In genomic region chr16:29023279-29024278, GRCh38 we compare ENCODE assay signal across 17 cellular contexts. TPM values are rescaled to one million over a fixed set of nuclear protein-coding genes. Genes with fewer than 3 reads are reported as not detected.
A peak's percentile ranks its signal among the peaks of the same experiment; 100 is the strongest.
DNase-seq lines count a peak whose midpoint lies in the region; ATAC-seq and TF ChIP-seq lines count a peak whose summit lies in the region.
"Had no signal": no experiment of that assay in that cellular context is flagged by ENCODE, and none has a peak within 500 bp of the region (broad histone marks: within the 10 kb centered on the region; RNA-seq: fewer than 3 reads in every experiment).

No MANE protein-coding gene starts in this region.

- POLR2A ChIA-PET in T-cell (lab: Charles Lee), result no interaction called here

- DNase-seq in cardiac septum (ENCODE audit: low spot score), result peak; percentile 55
- no peak for DNase-seq in right cardiac atrium
- peak in 9 of 34 experiments; percentile 2 to 38 (median 24) for DNase-seq in T-cell
- peak in 1 of 2 donors; percentile 35 for DNase-seq in foreskin keratinocyte
- DNase-seq in activated effector memory CD4-positive, alpha-beta T cell treated with anti-CD3 and anti-CD28 coated beads, Interleukin-2, amount 50 U/mL, for 16 hours, result no peak
- no peak for DNase-seq in suprapubic skin (ENCODE audit: low spot score in 2 of 2)
- DNase-seq in NCI-H2196 treated with DMSO at 0.1 percent for 48 hours (lab: John Stamatoyannopoulos, UW; ENCODE audit: unreplicated experiment), result no peak
- DNase-seq in dedifferentiated amniotic fluid mesenchymal stem cell (ENCODE audit: extremely low spot score), result no peak
- DNase-seq: activated CD4-positive, alpha-beta T cell treated with anti-CD3 and anti-CD28 coated beads for 1 hour; BE2C; heart left ventricle; NCI-H2081; NK-92 treated with Interleukin-12 subunit alpha and Interleukin-12 subunit beta, amount 100 ng/mL, for 24 hours; stimulated activated CD8-positive, alpha-beta memory T cell treated with anti-CD3 and anti-CD28 coated beads, Interleukin-4, amount 100 ng/mL, for 48 hours; SW 1271 had no signal

- no peaks in the 10 kb centered on the region for H3K27me3 Mint-ChIP-seq in T-cell

- no peak overlapping the region for H3K27ac ChIP-seq in right cardiac atrium (ENCODE audit: low read length)
- H3K27ac ChIP-seq in foreskin keratinocyte, result no peak overlapping the region
- no peak overlapping the region for H3K27ac ChIP-seq in suprapubic skin
- H3K27ac ChIP-seq: ascending aorta, heart left ventricle had no signal

- CTCF ChIA-PET in T-cell (lab: Charles Lee), result no interaction called here

- no peaks in the 10 kb centered on the region for H3K9me3 ChIP-seq in right cardiac atrium (ENCODE audit: control insufficient read depth, low read length)
- H3K9me3 ChIP-seq in suprapubic skin, result no peaks in the 10 kb centered on the region
- H3K9me3 ChIP-seq: ascending aorta, BE2C, heart left ventricle had no signal

- WGBS in right cardiac atrium, result 68% methylated on average over 15 of the region's 15 CpGs
- 66% methylated on average over 9 of the region's 15 CpGs for WGBS in suprapubic skin

- no peaks in the 10 kb centered on the region for H3K36me3 Mint-ChIP-seq in T-cell
- H3K36me3 Mint-ChIP-seq: IgD-negative memory B cell had no signal

- H3K4me3 ChIP-seq in right cardiac atrium (ENCODE audit: low read length) (no peak overlapping the region), suprapubic skin (no peak overlapping the region)
- H3K4me3 ChIP-seq: ascending aorta, heart left ventricle had no signal

- H3K4me1 ChIP-seq in right cardiac atrium (ENCODE audit: control insufficient read depth, insufficient read depth, low read length), result no peaks in the 10 kb centered on the region
- H3K4me1 ChIP-seq in foreskin keratinocyte, result no peaks in the 10 kb centered on the region
- H3K4me1 ChIP-seq in suprapubic skin, result no peaks in the 10 kb centered on the region
- H3K4me1 ChIP-seq: ascending aorta, BE2C had no signal

- H3K27me3 ChIP-seq in right cardiac atrium (ENCODE audit: control insufficient read depth, insufficient read depth) (no peaks in the 10 kb centered on the region), foreskin keratinocyte (peaks cover 8% of the 10 kb centered on the region), suprapubic skin (peaks cover 3% of the 10 kb centered on the region)
- H3K27me3 ChIP-seq: ascending aorta had no signal

- peak overlapping the region; percentile 91 for H3K27ac Mint-ChIP-seq in T-cell

- intact Hi-C loops in cardiac septum (cut with DNase I), result no loop called here
- intact Hi-C loops in right cardiac atrium (cut with DNase I), result no loop called here

- no peaks in the 10 kb centered on the region for H3K9me3 Mint-ChIP-seq in T-cell
- H3K9me3 Mint-ChIP-seq: IgD-negative memory B cell had no signal

- peaks cover 59 to 64% (median 64%) of the 10 kb centered on the region in 3 donors for H3K4me1 Mint-ChIP-seq in T-cell

- no peaks in the 10 kb centered on the region for H3K36me3 ChIP-seq in suprapubic skin
- H3K36me3 ChIP-seq: ascending aorta, BE2C, heart left ventricle had no signal

- no peak for TF ChIP-seq EP300 in suprapubic skin (IDR thresholded peaks at IDR 0.05)

- no peak for TF ChIP-seq CTCF in foreskin keratinocyte (conservative IDR thresholded peaks at IDR 0.05)
- no peak for TF ChIP-seq CTCF in suprapubic skin (IDR thresholded peaks at IDR 0.05)

- TF ChIP-seq POLR2A in suprapubic skin (IDR thresholded peaks at IDR 0.05), result no peak

- no peak for ATAC-seq in right cardiac atrium
- ATAC-seq in T-cell (replicated peaks in 1 of 4), result peak; percentile 22 to 58 (median 31)
- ATAC-seq in foreskin keratinocyte, result peak; percentile 49
- ATAC-seq: heart left ventricle had no signal

- peak overlapping the region in 2 of 3 donors; percentile 31 to 74 for H3K4me3 Mint-ChIP-seq in T-cell
- H3K4me3 Mint-ChIP-seq: IgD-negative memory B cell had no signal

RNA-seq across cellular contexts. Expression of gene LAT, which starts 38.7 kb away (rescaled TPM):
- total RNA-seq in cardiac septum (2.0 TPM), right cardiac atrium (1 to 10 TPM; 1.2 to 2.9 (median 2.2) TPM), T-cell (100 to 1,000 TPM; 237 to 440 (median 378) TPM), foreskin keratinocyte (1.2 and 1.3 TPM in 2 replicates), suprapubic skin (10 to 100 TPM in 2 of 4 donors, 1 to 10 TPM in 2; 1.3 to 17.9 (median 9.9) TPM)
- polyA plus RNA-seq in right cardiac atrium (2.0 TPM), foreskin keratinocyte (2.3 and 2.4 TPM in 2 replicates)

RNA-seq across cellular contexts. Expression of gene SPNS1, which starts 49.0 kb away (rescaled TPM):
- total RNA-seq in cardiac septum (15.6 TPM), right cardiac atrium (10 to 100 TPM; 16.1 to 18.0 (median 16.5) TPM), T-cell (10 to 100 TPM; 28.2 to 53.2 (median 47.7) TPM), foreskin keratinocyte (33.1 and 34.9 TPM in 2 replicates), suprapubic skin (10 to 100 TPM; 26.0 to 42.8 (median 32.7) TPM)
- polyA plus RNA-seq in right cardiac atrium (19.5 TPM), foreskin keratinocyte (35.9 and 39.9 TPM in 2 replicates)

Comparison
In these comparisons a context has a peak if more than half of its experiments do, and no peak if none do; other contexts are left out.
1. ATAC-seq: peak in T-cell (4 of 4) and foreskin keratinocyte (single experiment); none in right cardiac atrium (0 of 2).
2. RNA of gene LAT, which starts 38.7 kb away (total RNA-seq): 237 to 440 TPM in T-cell; 1.3 to 17.9 TPM in suprapubic skin, 1.2 to 2.9 TPM in right cardiac atrium, 2.0 TPM in cardiac septum (single experiment) and 1.2 to 1.3 TPM in foreskin keratinocyte; every median in the first group is over 10 times any median in the second.